In genomic region chr4:5019796-5020195, GRCh38 we compare ENCODE assay signal across 1 cellular context.
TF ChIP-seq lines count a peak whose summit lies in the region.

No MANE protein-coding gene starts in this region.

TF ChIP-seq in SK-N-SH, 30 proteins besides CTCF, POLR2A, EP300 and RAD21:
- TF ChIP-seq FOXJ3 (CRISPR knock-in tag; IDR thresholded peaks at IDR 0.05) (no peak), PBX3 (IDR thresholded peaks at IDR 0.05) (no peak), GATA2 (CRISPR knock-in tag; IDR thresholded peaks at IDR 0.05) (no peak), TCF12 (IDR thresholded peaks at IDR 0.05) (no peak), ZBTB33 (IDR thresholded peaks at IDR 0.05; ENCODE audit: borderline replicate concordance, low read depth) (no peak), IRF3 (IDR thresholded peaks at IDR 0.05; ENCODE audit: low read depth, low read length) (no peak), POLR2AphosphoS5 (IDR thresholded peaks at IDR 0.05; ENCODE audit: low read depth, low read length) (no peak), SIN3A (IDR thresholded peaks at IDR 0.05; ENCODE audit: borderline replicate concordance, low read depth, low read length) (no peak), JUND (IDR thresholded peaks at IDR 0.05) (no peak), ELF1 (IDR thresholded peaks at IDR 0.05) (no peak)
